Comparison of ENCODE assay signal across 17 cellular contexts in genomic region chr13:43304945-43305344, GRCh38.
DNase-seq lines count a peak whose midpoint lies in the region; ATAC-seq, FAIRE-seq and TF ChIP-seq lines count a peak whose summit lies in the region.
"Had no signal": no experiment of that assay in that cellular context is flagged by ENCODE, and none has a peak within 500 bp of the region (broad histone marks: within the 10 kb centered on the region; RNA-seq: fewer than 3 reads in every experiment).

No MANE protein-coding gene starts in this region.

- no peak for TF ChIP-seq POLR2A in HepG2 (IDR thresholded peaks at IDR 0.05; ENCODE audit: insufficient read depth in 1 of 2, low read depth in 2 of 2, low read length in 2 of 2)

- H3K4me3 ChIP-seq in SK-N-SH (ENCODE audit: low read depth in 2 of 2, low read length in 1 of 2) = no peak overlapping the region
- no peak overlapping the region for H3K4me3 ChIP-seq in PC-3 (ENCODE audit: low read length)
- no peak overlapping the region for H3K4me3 ChIP-seq in HepG2 (replicated peaks in 1 of 3; ENCODE audit: insufficient read depth in 1 of 3, low read depth in 2 of 3, low read length in 3 of 3)
- H3K4me3 ChIP-seq: HAP-1, lung, skin epidermis had no signal

- no peaks in the 10 kb centered on the region for H3K9me3 ChIP-seq in SK-N-SH
- no peaks in the 10 kb centered on the region for H3K9me3 ChIP-seq in PC-3 (ENCODE audit: low read length)
- no peaks in the 10 kb centered on the region for H3K9me3 ChIP-seq in HepG2 (ENCODE audit: low read length)
- H3K9me3 ChIP-seq: HAP-1 had no signal

- H3K9ac ChIP-seq in SK-N-SH (no peak overlapping the region), PC-3 (ENCODE audit: low read length) (no peak overlapping the region), HepG2 (ENCODE audit: insufficient read depth, low read depth, low read length) (no peak overlapping the region)
- H3K9ac ChIP-seq: parathyroid adenoma had no signal

- H3K36me3 ChIP-seq in SK-N-SH (replicated peaks in 1 of 2; ENCODE audit: control insufficient read depth in 1 of 2, insufficient read depth in 2 of 2, low read length in 1 of 2) = no peaks in the 10 kb centered on the region
- no peaks in the 10 kb centered on the region for H3K36me3 ChIP-seq in PC-3 (ENCODE audit: low read depth, low read length)
- H3K36me3 ChIP-seq in HepG2 (replicated peaks in 1 of 2; ENCODE audit: control insufficient read depth in 1 of 2, insufficient read depth in 2 of 2, low read length in 2 of 2) = no peaks in the 10 kb centered on the region
- H3K36me3 ChIP-seq: HAP-1 had no signal

- BruUV-seq in PC-3 (replicated peaks; lab: Mats Ljungman, UMichigan) (no TSS peak), HepG2 (replicated peaks; lab: Mats Ljungman, UMichigan) (no TSS peak)

- ATAC-seq in SK-N-SH treated with all-trans-retinoic acid at 6 μM for 48 hours = no peak
- ATAC-seq in PC-3 = no peak
- no peak for ATAC-seq in foreskin keratinocyte
- ATAC-seq in HepG2 = no peak
- ATAC-seq: naive thymus-derived CD8-positive, alpha-beta T cell; Right ventricle myocardium inferior had no signal

- CTCF ChIA-PET in SK-N-SH (lab: Yijun Ruan, JAX) (interaction anchor here (1.0 to 6.9 kb wide), 5 partner anchors 9 to 499 kb away, joined by 3 to 50 read pairs (median 4); no protein-coding TSS in a partner anchor), PC-3 (lab: Charles Lee) (no interaction called here), HepG2 (lab: Yijun Ruan, JAX; ENCODE audit: low intra/inter-chr PET ratio, low total read pairs) (no interaction called here)

- H3F3A ChIP-seq in SK-N-SH (replicated peaks; ENCODE audit: insufficient read depth) (peaks cover 17% of the 10 kb centered on the region), PC-3 (ENCODE audit: low read length, unreplicated experiment) (no peaks in the 10 kb centered on the region)

- no peaks in the 10 kb centered on the region for H3K27me3 ChIP-seq in SK-N-SH (ENCODE audit: insufficient read depth)
- no peaks in the 10 kb centered on the region for H3K27me3 ChIP-seq in PC-3 (ENCODE audit: low read length)
- no peaks in the 10 kb centered on the region for H3K27me3 ChIP-seq in foreskin keratinocyte
- H3K27me3 ChIP-seq in HepG2 (ENCODE audit: control insufficient read depth in 1 of 2, insufficient read depth in 2 of 2, low read length in 2 of 2) = peaks cover 0 to 1% of the 10 kb centered on the region in 2 experiments; a peak in 1 of 5 replicates

- TF ChIP-seq CTCF in SK-N-SH (IDR thresholded peaks at IDR 0.05) (peak; percentile 33; the same call in 1 of the 2 replicates), PC-3 (conservative IDR thresholded peaks at IDR 0.05; ENCODE audit: low read depth, low read length) (peak; percentile 29; the same call in 1 of the 2 replicates), foreskin keratinocyte (conservative IDR thresholded peaks at IDR 0.05) (peak; percentile 30), HepG2 (CRISPR knock-in tag; IDR thresholded peaks at IDR 0.05) (no peak)

- no peaks in the 10 kb centered on the region for H4K20me1 ChIP-seq in SK-N-SH (ENCODE audit: insufficient read depth)
- no peaks in the 10 kb centered on the region for H4K20me1 ChIP-seq in PC-3 (ENCODE audit: low read length)
- no peaks in the 10 kb centered on the region for H4K20me1 ChIP-seq in HepG2 (ENCODE audit: insufficient read depth, low read length)

- TF ChIP-seq RAD21 in SK-N-SH (IDR thresholded peaks at IDR 0.05; ENCODE audit: low read length) (peak; percentile 15; the same call in 1 of the 2 replicates), HepG2 (CRISPR knock-in tag; IDR thresholded peaks at IDR 0.05) (no peak)

- H2AFZ ChIP-seq in SK-N-SH (ENCODE audit: low read depth) (no peak overlapping the region), PC-3 (ENCODE audit: low read length) (no peak overlapping the region), HepG2 (ENCODE audit: low read length) (no peak overlapping the region)
- H2AFZ ChIP-seq: parathyroid adenoma had no signal

- intact Hi-C loops in PC-3 (cut with micrococcal nuclease) (loop anchor here (5.0 to 10.0 kb wide), 5 partner anchors 150 to 570 kb away; partner anchors contain the start of genes CCDC122, ENOX1 and LACC1), HepG2 (cut with micrococcal nuclease; ENCODE audit: unreplicated experiment) (no loop called here)

- DNase-seq in SK-N-SH (peak; percentile 18), PC-3 (no peak), foreskin keratinocyte (no peak), UCSD-AML1 (lab: John Stamatoyannopoulos, UW; ENCODE audit: unreplicated experiment) (no peak), HepG2 (ENCODE audit: low spot score) (no peak), HuH-7.5 (ENCODE audit: low spot score) (no peak), cerebellum (ENCODE audit: low spot score) (no peak)
- DNase-seq: Kasumi-1; naive thymus-derived CD8-positive, alpha-beta T cell; stimulated activated CD4-positive, alpha-beta T cell treated with anti-CD3 and anti-CD28 coated beads, Interleukin-2, amount 100 ng/mL, for 48 hours had no signal

- WGBS in SK-N-SH (ENCODE audit: low lambda C conversion rate) = 47% methylated on average over 2 of the region's 2 CpGs
- WGBS in HepG2 (ENCODE audit: low lambda C conversion rate) = 13% methylated on average over 2 of the region's 2 CpGs

- no peak overlapping the region for H3K27ac ChIP-seq in SK-N-SH (ENCODE audit: low read depth in 2 of 2, low read length in 1 of 2)
- no peak overlapping the region for H3K27ac ChIP-seq in PC-3 (ENCODE audit: low read length)
- no peak overlapping the region for H3K27ac ChIP-seq in foreskin keratinocyte
- no peak overlapping the region for H3K27ac ChIP-seq in HepG2 (ENCODE audit: extremely low read length, insufficient read depth, low read length)
- H3K27ac ChIP-seq: epithelial cell of prostate, parathyroid adenoma, skin epidermis had no signal

- in situ Hi-C loops in HepG2 (cut with HindIII; ENCODE audit: extremely low pct_ligation_motif_present, low pct_unique_long_range_greater_than_20kb) = loop anchor here (25.0 kb wide), 1 partner anchor 482 kb away; the partner anchor contains the start of gene ENOX1

- POLR2A ChIA-PET in SK-N-SH (lab: Yijun Ruan, JAX) = no interaction called here
- POLR2A ChIA-PET in PC-3 (lab: Charles Lee; ENCODE audit: unreplicated experiment) = no interaction called here
- POLR2A ChIA-PET in HepG2 (lab: Yijun Ruan, JAX) = no interaction called here

- TF ChIP-seq EP300 in SK-N-SH (IDR thresholded peaks at IDR 0.05; ENCODE audit: borderline replicate concordance in 1 of 2, low read depth in 1 of 2, low read length in 1 of 2) (no peak), HepG2 (IDR thresholded peaks at IDR 0.05; ENCODE audit: low read depth in 2 of 2, low read length in 2 of 2) (no peak), HepG2 (CRISPR knock-in tag; IDR thresholded peaks at IDR 0.05; ENCODE audit: borderline replicate concordance) (no peak)

- H3K9me2 ChIP-seq in SK-N-SH (no peaks in the 10 kb centered on the region), PC-3 (replicated peaks; ENCODE audit: low read length) (no peaks in the 10 kb centered on the region)

- no peaks in the 10 kb centered on the region for H3K79me2 ChIP-seq in SK-N-SH (ENCODE audit: insufficient read depth)
- H3K79me2 ChIP-seq in PC-3 (ENCODE audit: low read length) = no peaks in the 10 kb centered on the region
- no peaks in the 10 kb centered on the region for H3K79me2 ChIP-seq in HepG2 (ENCODE audit: insufficient read depth, low read length)
- H3K79me2 ChIP-seq: parathyroid adenoma had no signal

- H3K4me1 ChIP-seq in SK-N-SH (ENCODE audit: control insufficient read depth in 1 of 2, insufficient read depth in 2 of 2, low read depth in 1 of 2, low read length in 1 of 2) (peaks cover 29 to 67% of the 10 kb centered on the region in 2 experiments), PC-3 (ENCODE audit: insufficient read depth, low read length) (peaks cover 14% of the 10 kb centered on the region; the same call in 1 of the 2 replicates), foreskin keratinocyte (peaks cover 10% of the 10 kb centered on the region), HepG2 (ENCODE audit: insufficient read depth, low read length) (peaks cover 16% of the 10 kb centered on the region)
- H3K4me1 ChIP-seq: parathyroid adenoma had no signal

- FAIRE-seq in HepG2 (lab: Jason Lieb, UNC) = no peak

- H3K4me2 ChIP-seq in SK-N-SH (no peak overlapping the region), PC-3 (ENCODE audit: low read length) (no peak overlapping the region), HepG2 (ENCODE audit: low read depth, low read length) (no peak overlapping the region)

TF ChIP-seq in SK-N-SH, 30 proteins besides CTCF, POLR2A, EP300 and RAD21 (continues in another document):
- no peak for TF ChIP-seq RCOR1 (IDR thresholded peaks at IDR 0.05; ENCODE audit: low read length)
- no peak for TF ChIP-seq USF1 (IDR thresholded peaks at IDR 0.05; ENCODE audit: borderline replicate concordance, low read depth)
- TF ChIP-seq SIN3A (IDR thresholded peaks at IDR 0.05; ENCODE audit: borderline replicate concordance, low read depth, low read length) = no peak

TF ChIP-seq in SK-N-SH treated with all-trans-retinoic acid at 6 μM for 48 hours, 23 proteins besides CTCF, POLR2A, EP300 and RAD21 (continues in another document):
- TF ChIP-seq ZFP30 (CRISPR knock-in tag; IDR thresholded peaks at IDR 0.05) (no peak), ZC3H10 (CRISPR knock-in tag; IDR thresholded peaks at IDR 0.05) (no peak), ZFP3 (CRISPR knock-in tag; IDR thresholded peaks at IDR 0.05) (no peak), PPARA (CRISPR knock-in tag; IDR thresholded peaks at IDR 0.05; ENCODE audit: borderline replicate concordance) (no peak), OSR1 (CRISPR knock-in tag; IDR thresholded peaks at IDR 0.05) (no peak), ISL1 (CRISPR knock-in tag; IDR thresholded peaks at IDR 0.05) (no peak), RARB (CRISPR knock-in tag; IDR thresholded peaks at IDR 0.05) (no peak)

TF ChIP-seq in HepG2, 621 proteins besides CTCF, POLR2A, EP300 and RAD21 (continues in another document):
- TF ChIP-seq CREM (IDR thresholded peaks at IDR 0.05) (no peak), CREM (CRISPR knock-in tag; IDR thresholded peaks at IDR 0.05) (no peak), ELK4 (CRISPR knock-in tag; IDR thresholded peaks at IDR 0.05; ENCODE audit: borderline replicate concordance) (no peak), TOE1 (CRISPR knock-in tag; IDR thresholded peaks at IDR 0.05) (no peak), ELF4 (CRISPR knock-in tag; IDR thresholded peaks at IDR 0.05; ENCODE audit: borderline replicate concordance) (no peak)

Comparison
In these comparisons a context has a peak if more than half of its experiments do, and no peak if none do; other contexts are left out.
1. Of the 25 proteins assayed by ChIP-seq in both HepG2 and SK-N-SH: peak only in HepG2: none; only in SK-N-SH: CTCF and RAD21; in both: none; in neither: 23.